ENCODE assay signal across 12 cellular contexts in genomic region chr12:111768159-111768895, GRCh38. TPM values are rescaled to one million over a fixed set of nuclear protein-coding genes. Genes with fewer than 3 reads are reported as not detected.
DNase-seq lines count a peak whose midpoint lies in the region; ATAC-seq, FAIRE-seq and TF ChIP-seq lines count a peak whose summit lies in the region.
"Had no signal": no experiment of that assay in that cellular context is flagged by ENCODE, and none has a peak within 500 bp of the region (broad histone marks: within the 10 kb centered on the region; RNA-seq: fewer than 3 reads in every experiment).

No MANE protein-coding gene starts in this region.

- intact Hi-C loops in heart right ventricle (cut with DNase I), result no loop called here
- intact Hi-C loops in Right ventricle myocardium inferior (cut with DNase I), result no loop called here
- intact Hi-C loops in dorsolateral prefrontal cortex (cut with DNase I), result no loop called here
- intact Hi-C loops in upper lobe of right lung (cut with DNase I), result no loop called here
- intact Hi-C loops in pancreas (cut with DNase I), result loop anchor here in 1 of 3 donors (10.0 kb wide), 1 partner anchor 46 kb away; no protein-coding TSS in a partner anchor

- peak overlapping the region in 2 of 10 donors; percentile 83 to 86 for H3K27ac ChIP-seq in heart right ventricle
- peak overlapping the region in 40 of 59 donors; percentile 2 to 96 (median 89) for H3K27ac ChIP-seq in dorsolateral prefrontal cortex
- peak overlapping the region; percentile 94 for H3K27ac ChIP-seq in upper lobe of right lung
- H3K27ac ChIP-seq in pancreas, result peak overlapping the region in 1 of 4 donors; percentile 79

- H3K9me3 ChIP-seq in heart right ventricle, result no peaks in the 10 kb centered on the region
- H3K9me3 ChIP-seq in mucosa of stomach (ENCODE audit: control insufficient read depth, low read length), result no peaks in the 10 kb centered on the region
- H3K9me3 ChIP-seq in upper lobe of right lung, result no peaks in the 10 kb centered on the region
- H3K9me3 ChIP-seq in pancreas, result no peaks in the 10 kb centered on the region
- H3K9me3 ChIP-seq: body of pancreas had no signal

- peak overlapping the region; percentile 84 for H3K9ac ChIP-seq in mucosa of stomach (ENCODE audit: low read length)

- DNase-seq in heart right ventricle (no peak), Right ventricle myocardium inferior (ENCODE audit: missing footprints) (no peak), dorsolateral prefrontal cortex (no peak), upper lobe of right lung (no peak), pancreas (no peak), T-helper 9 cell (no peak)
- DNase-seq: body of pancreas; CD4-positive, alpha-beta T cell; hippocampal formation had no signal

- WGBS in heart right ventricle, 2 donors, result 84 to 86% methylated on average over 9 of the region's 9 CpGs
- WGBS in pancreas, 2 donors, result 78 to 80% methylated on average over 9 of the region's 9 CpGs

- H3K4me3 ChIP-seq in heart right ventricle (peak overlapping the region in 7 of 10 donors; percentile 73 to 97 (median 88)), dorsolateral prefrontal cortex (peak overlapping the region in 58 of 59 donors; percentile 79 to 98 (median 92)), mucosa of stomach (ENCODE audit: low read length) (peak overlapping the region; percentile 65), upper lobe of right lung (peak overlapping the region; percentile 79), pancreas (peak overlapping the region in 2 of 4 donors; percentile 82 to 85)

- no peak for FAIRE-seq in pancreas (lab: Jason Lieb, UNC)
- FAIRE-seq: GM18507 had no signal

- H3K27me3 ChIP-seq in heart right ventricle (no peaks in the 10 kb centered on the region), dorsolateral prefrontal cortex (no peaks in the 10 kb centered on the region), mucosa of stomach (ENCODE audit: control insufficient read depth, insufficient read depth, low read length) (no peaks in the 10 kb centered on the region), upper lobe of right lung (no peaks in the 10 kb centered on the region), pancreas (no peaks in the 10 kb centered on the region)
- H3K27me3 ChIP-seq: body of pancreas had no signal

- no peak for TF ChIP-seq CTCF in heart right ventricle (IDR thresholded peaks at IDR 0.05)
- no peak for TF ChIP-seq CTCF in dorsolateral prefrontal cortex (IDR thresholded peaks at IDR 0.05 in 54 of 56, conservative IDR thresholded peaks at IDR 0.05 in 2 of 56; ENCODE audit: low read depth in 1 of 56, partially characterized antibody in 56 of 56)
- TF ChIP-seq CTCF in upper lobe of right lung (IDR thresholded peaks at IDR 0.05), result no peak
- no peak for TF ChIP-seq CTCF in pancreas (IDR thresholded peaks at IDR 0.05)

- H3K4me1 ChIP-seq in heart right ventricle (peaks cover 0 to 53% (median 32%) of the 10 kb centered on the region in 9 donors), mucosa of stomach (ENCODE audit: control insufficient read depth, insufficient read depth, low read length) (peaks cover 46% of the 10 kb centered on the region), upper lobe of right lung (peaks cover 66% of the 10 kb centered on the region), pancreas (peaks cover 6 to 23% (median 6%) of the 10 kb centered on the region in 3 donors)

- H3K36me3 ChIP-seq in heart right ventricle, result peaks cover 0 to 6% (median 0%) of the 10 kb centered on the region in 9 donors
- H3K36me3 ChIP-seq in mucosa of stomach (ENCODE audit: control insufficient read depth, insufficient read depth, low read length), result no peaks in the 10 kb centered on the region
- no peaks in the 10 kb centered on the region for H3K36me3 ChIP-seq in upper lobe of right lung
- H3K36me3 ChIP-seq in pancreas, result no peaks in the 10 kb centered on the region

- ATAC-seq in heart right ventricle (no peak), Right ventricle myocardium inferior (no peak), upper lobe of right lung (no peak), pancreas (no peak), HG03442 (IDR thresholded peaks at IDR 0.05; ENCODE audit: unreplicated experiment) (no peak)

RNA-seq across cellular contexts. Expression of gene ALDH2, which starts 1.6 kb away (rescaled TPM):
- total RNA-seq in heart right ventricle (100 to 1,000 TPM; 240 to 403 (median 348) TPM), Right ventricle myocardium inferior (382 TPM), dorsolateral prefrontal cortex (100 to 1,000 TPM; 138 to 542 (median 235) TPM), upper lobe of right lung (329 TPM), pancreas (10 to 100 TPM; 33.7 to 80.2 (median 45.3) TPM)
- polyA plus RNA-seq in heart right ventricle (100 to 1,000 TPM in 1 of 2 donors, 10 to 100 TPM in 1; 60.6 to 151 TPM), pancreas (10 to 100 TPM; 22.3 to 37.3 TPM)
